Comparison of ENCODE assay signal across 15 cellular contexts in the genomic region with DNA sequence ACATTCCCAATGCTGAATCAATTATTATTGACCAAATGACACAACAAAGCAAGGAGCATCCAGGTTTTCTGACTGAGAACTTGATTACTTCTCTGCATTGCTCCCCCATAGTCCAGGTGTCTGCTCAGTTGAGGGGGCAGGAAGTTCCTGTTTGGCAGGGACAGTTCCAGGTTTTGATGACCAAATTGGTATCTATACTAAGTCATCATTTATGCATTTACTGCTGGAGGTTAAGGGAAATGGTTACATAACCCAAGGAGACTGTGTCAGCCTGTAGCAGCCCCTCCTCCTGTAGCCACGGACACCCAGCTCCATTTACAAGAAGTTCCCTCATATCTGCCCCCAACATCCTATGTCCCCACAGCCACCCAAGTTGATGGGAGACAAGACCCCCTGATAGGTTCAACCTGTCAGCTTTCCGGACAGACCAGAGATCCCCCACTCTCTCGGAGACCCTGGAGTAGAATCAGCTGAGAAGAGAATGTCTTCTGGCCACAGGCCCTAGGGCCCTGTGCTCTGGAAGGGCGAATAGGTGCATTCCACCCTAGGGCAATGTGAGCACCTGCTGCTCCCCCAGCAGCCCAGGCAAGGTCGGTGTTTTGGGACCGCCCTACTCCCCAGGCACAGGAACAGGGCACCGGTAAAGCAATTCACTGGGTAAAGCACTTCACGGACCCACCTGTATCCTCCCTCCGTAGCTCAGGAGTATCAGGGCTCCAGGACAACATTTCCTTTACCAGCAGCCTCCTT. TPM values are rescaled to one million over a fixed set of nuclear protein-coding genes. Genes with fewer than 3 reads are reported as not detected.
DNase-seq lines count a peak whose midpoint lies in the region; ATAC-seq and TF ChIP-seq lines count a peak whose summit lies in the region.
"Had no signal": no experiment of that assay in that cellular context is flagged by ENCODE, and none has a peak within 500 bp of the region (broad histone marks: within the 10 kb centered on the region; RNA-seq: fewer than 3 reads in every experiment).

No MANE protein-coding gene starts in this region.

- no peak for TF ChIP-seq POLR2A in HCT116 (IDR thresholded peaks at IDR 0.05; ENCODE audit: borderline replicate concordance, extremely low read depth, insufficient read depth, insufficient read length)

- dilution Hi-C loops in mammary epithelial cell (cut with HindIII; ENCODE audit: low sequenced_read_pairs): no loop called here

- H3K79me2 ChIP-seq in HCT116 (ENCODE audit: insufficient read depth, low read length): no peaks in the 10 kb centered on the region
- H3K79me2 ChIP-seq in mammary epithelial cell (ENCODE audit: insufficient read depth, low read length): no peaks in the 10 kb centered on the region

- no peaks in the 10 kb centered on the region for H3K9me2 ChIP-seq in HCT116 (ENCODE audit: insufficient read depth)

- 0 out of 2 replicates have a peak overlapping the region, but pooled peaks have one; percentile 26 for H3K4me2 ChIP-seq in HCT116 (ENCODE audit: low read length)
- H3K4me2 ChIP-seq in mammary epithelial cell (ENCODE audit: insufficient read depth, low read depth, low read length): no peak overlapping the region

- H3K4me3 ChIP-seq in HCT116 (replicated peaks in 1 of 2; ENCODE audit: low read depth in 1 of 2, low read length in 2 of 2): no peak overlapping the region
- H3K4me3 ChIP-seq in mammary epithelial cell (replicated peaks in 1 of 3; ENCODE audit: insufficient read depth in 1 of 3, low read depth in 2 of 3, low read length in 3 of 3): no peak overlapping the region
- H3K4me3 ChIP-seq: lung had no signal

- H3K27me3 ChIP-seq in HCT116 (ENCODE audit: insufficient read depth, low read length) (no peaks in the 10 kb centered on the region), mammary epithelial cell (ENCODE audit: insufficient read depth, low read length) (no peaks in the 10 kb centered on the region)
- H3K27me3 ChIP-seq: foreskin keratinocyte had no signal

- H3K4me1 ChIP-seq in HCT116 (ENCODE audit: control insufficient read depth in 1 of 2, insufficient read depth in 2 of 2, low read length in 2 of 2): peaks cover 52 to 68% of the 10 kb centered on the region in 2 experiments
- peaks cover 48% of the 10 kb centered on the region for H3K4me1 ChIP-seq in mammary epithelial cell (ENCODE audit: insufficient read depth, low read length)

- H3K9ac ChIP-seq in HCT116 (ENCODE audit: low read length): no peak overlapping the region
- no peak overlapping the region for H3K9ac ChIP-seq in mammary epithelial cell (ENCODE audit: insufficient read depth, low read length)

- H2AFZ ChIP-seq in HCT116 (ENCODE audit: low read depth, low read length, poor library complexity, severe bottlenecking) (no peak overlapping the region), mammary epithelial cell (ENCODE audit: low read depth, low read length) (peak overlapping the region; percentile 40)

- POLR2A ChIA-PET in HCT116 (lab: Charles Lee): no interaction called here

- 69% methylated on average over 9 of the region's 9 CpGs for WGBS in mammary epithelial cell (ENCODE audit: low coverage, missing lambda C conversion rate)

- BruUV-seq in HCT116 (replicated peaks; lab: Mats Ljungman, UMichigan) (no TSS peak), mammary epithelial cell (replicated peaks; lab: Mats Ljungman, UMichigan) (no TSS peak)

- H3K27ac ChIP-seq in C4-2B (peak overlapping the region; percentile 90), HCT116 (ENCODE audit: low read depth, low read length) (no peak overlapping the region), mammary epithelial cell (ENCODE audit: insufficient read depth, low read depth, low read length) (no peak overlapping the region)
- H3K27ac ChIP-seq: foreskin keratinocyte had no signal

- CTCF ChIA-PET in HCT116 (lab: Charles Lee) (no interaction called here), mammary epithelial cell (lab: Charles Lee; ENCODE audit: low non-redundant PET) (no interaction called here)

- H4K20me1 ChIP-seq in HCT116 (ENCODE audit: insufficient read depth): no peaks in the 10 kb centered on the region
- no peaks in the 10 kb centered on the region for H4K20me1 ChIP-seq in mammary epithelial cell (ENCODE audit: insufficient read depth, low read length)

- intact Hi-C loops in HCT116 (cut with micrococcal nuclease) (no loop called here), mammary epithelial cell (cut with micrococcal nuclease) (loop anchor here (5.0 kb wide), 1 partner anchor 43 kb away; no protein-coding TSS in a partner anchor)

- DNase-seq in HCT116 (ENCODE audit: low read depth, low spot score) (no peak), mammary epithelial cell (peak; percentile 46), omental fat pad (ENCODE audit: low spot score) (no peak), putamen (ENCODE audit: low spot score) (no peak), NCI-H2171 treated with DMSO at 0.1 percent for 48 hours (lab: John Stamatoyannopoulos, UW) (no peak)
- DNase-seq: CD4-positive, alpha-beta T cell; effector CD8-positive, alpha-beta T cell; foreskin keratinocyte; NCI-H1694; NCI-H446 treated with DMSO at 0.1 percent for 48 hours; stimulated activated naive B cell treated with anti-CD40 and anti-IgM and Interleukin-4, amounts not matched to agents 10 μg/mL and 1 μg/mL and 100 μg/mL, for 72 hours had no signal

- in situ Hi-C loops in mammary epithelial cell (cut with MboI; ENCODE audit: low sequenced_read_pairs in 2 of 2): no loop called here

- TF ChIP-seq RAD21 in HCT116 (IDR thresholded peaks at IDR 0.05; ENCODE audit: low read depth): no peak

- RAD21 ChIA-PET in HCT116 (lab: Charles Lee; ENCODE audit: low non-redundant PET in 1 of 2, low total read pairs in 2 of 2, uncharacterized antibody in 2 of 2, unreplicated experiment in 2 of 2): no interaction called here

- TF ChIP-seq CTCF in C4-2B (conservative IDR thresholded peaks at IDR 0.05) (no peak), HCT116 (IDR thresholded peaks at IDR 0.05 in 2 of 3, conservative IDR thresholded peaks at IDR 0.05 in 1 of 3; ENCODE audit: borderline replicate concordance in 1 of 3, insufficient read depth in 1 of 3, low read depth in 2 of 3, low read length in 2 of 3) (no peak), mammary epithelial cell (conservative IDR thresholded peaks at IDR 0.05 in 1 of 2, IDR thresholded peaks at IDR 0.05 in 1 of 2; ENCODE audit: extremely low read depth in 1 of 2, insufficient read depth in 1 of 2, low read depth in 1 of 2, low read length in 2 of 2) (no peak), omental fat pad (IDR thresholded peaks at IDR 0.05) (no peak)

- H3K36me3 ChIP-seq in HCT116 (ENCODE audit: control insufficient read depth in 1 of 2, insufficient read depth in 2 of 2, low read length in 2 of 2) (no peaks in the 10 kb centered on the region), mammary epithelial cell (ENCODE audit: insufficient read depth, low read length) (no peaks in the 10 kb centered on the region)

- H3K9me3 ChIP-seq in HCT116 (ENCODE audit: control insufficient read depth in 1 of 2, insufficient read depth in 1 of 2, low read depth in 1 of 2, low read length in 2 of 2): no peaks in the 10 kb centered on the region
- H3K9me3 ChIP-seq in mammary epithelial cell (replicated peaks; ENCODE audit: insufficient read depth, low read length): no peaks in the 10 kb centered on the region

- no peak for ATAC-seq in HCT116
- peak; percentile 10 for ATAC-seq in omental fat pad (ENCODE audit: low FRiP score)
- ATAC-seq in HG03108 (IDR thresholded peaks at IDR 0.05; ENCODE audit: unreplicated experiment): no peak
- no peak for ATAC-seq in HG03521 (IDR thresholded peaks at IDR 0.05; ENCODE audit: unreplicated experiment)
- ATAC-seq: foreskin keratinocyte; stimulated activated naive B cell treated with anti-CD40 and anti-IgM and Interleukin-4, amounts not matched to agents 10 μg/mL and 1 μg/mL and 100 μg/mL, for 72 hours had no signal

TF ChIP-seq in HCT116, 20 proteins besides CTCF, POLR2A, EP300 and RAD21:
- TF ChIP-seq, protein P1, sequence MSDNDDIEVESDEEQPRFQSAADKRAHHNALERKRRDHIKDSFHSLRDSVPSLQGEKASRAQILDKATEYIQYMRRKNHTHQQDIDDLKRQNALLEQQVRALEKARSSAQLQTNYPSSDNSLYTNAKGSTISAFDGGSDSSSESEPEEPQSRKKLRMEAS (IDR thresholded peaks at IDR 0.05): no peak
- no peak for TF ChIP-seq FOSL1 (IDR thresholded peaks at IDR 0.05; ENCODE audit: low read depth)

RNA-seq across cellular contexts. Expression of a gene that starts 23.6 kb away (rescaled TPM):
- 74.6 TPM for total RNA-seq in HCT116 (2021; ENCODE audit: unreplicated experiment)
- 47.4 and 49.8 TPM in 2 replicates for polyA plus RNA-seq in HCT116 (2012)
- total RNA-seq in mammary epithelial cell: 10 to 100 TPM; 41.3 to 49.4 TPM
- polyA plus RNA-seq in mammary epithelial cell: 14.0 TPM
- polyA minus RNA-seq in mammary epithelial cell: 13.7 TPM
- 10 to 100 TPM; 31.1 to 70.0 (median 34.4) TPM for total RNA-seq in omental fat pad
